Comparison of ENCODE assay signal across 1 cellular context in the genomic region with DNA sequence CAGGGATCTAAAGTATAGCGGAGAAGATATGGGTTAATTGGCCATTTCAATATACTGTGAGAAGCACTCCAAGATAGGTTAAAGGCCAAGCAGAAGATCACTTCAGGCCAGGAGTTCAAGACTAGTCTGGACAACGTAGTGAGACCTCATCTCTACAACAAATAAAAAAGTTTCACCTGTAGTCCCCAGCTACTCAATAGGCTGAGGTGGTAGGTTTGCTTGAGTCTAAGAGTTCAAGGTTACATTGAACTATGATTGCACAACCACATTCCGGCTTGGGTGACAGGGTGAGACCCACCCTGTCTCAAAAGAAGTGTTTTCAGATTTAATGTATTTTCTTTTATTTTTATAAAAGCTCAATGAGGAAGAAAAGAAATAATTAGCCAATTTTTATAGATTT.
A peak's percentile ranks its signal among the peaks of the same experiment; 100 is the strongest.
TF ChIP-seq lines count a peak whose summit lies in the region.

No MANE protein-coding gene starts in this region.

TF ChIP-seq in HepG2, 621 proteins besides CTCF, POLR2A, EP300 and RAD21 (continued from another document):
- TF ChIP-seq HNF4G (IDR thresholded peaks at IDR 0.05; ENCODE audit: borderline replicate concordance, low read depth, low read length) (peak; percentile 59; the same call in 1 of the 2 replicates), HNF4G (CRISPR knock-in tag; IDR thresholded peaks at IDR 0.05; ENCODE audit: borderline replicate concordance, low read depth) (no peak), ZFP36L2 (CRISPR knock-in tag; IDR thresholded peaks at IDR 0.05) (no peak), NR2F1 (CRISPR knock-in tag; IDR thresholded peaks at IDR 0.05) (peak; percentile 68 to 70; a peak in 3 of 4 replicates), ZBTB38 (CRISPR knock-in tag; IDR thresholded peaks at IDR 0.05) (no peak), ARHGAP35 (CRISPR knock-in tag; IDR thresholded peaks at IDR 0.05; ENCODE audit: borderline replicate concordance) (no peak), GATAD2A (CRISPR knock-in tag; IDR thresholded peaks at IDR 0.05) (peak; percentile 87), ZNF790 (CRISPR knock-in tag; IDR thresholded peaks at IDR 0.05; ENCODE audit: borderline replicate concordance) (no peak), GFI1 (CRISPR knock-in tag; IDR thresholded peaks at IDR 0.05; ENCODE audit: borderline replicate concordance) (no peak), ZNF772 (CRISPR knock-in tag; IDR thresholded peaks at IDR 0.05) (no peak), RARA (CRISPR knock-in tag; IDR thresholded peaks at IDR 0.05) (peak; percentile 97), RFXANK (CRISPR knock-in tag; IDR thresholded peaks at IDR 0.05) (no peak), NR2F6 (IDR thresholded peaks at IDR 0.05) (peak; percentile 62), NR2F6 (CRISPR knock-in tag; IDR thresholded peaks at IDR 0.05) (peak; percentile 82), NFKBIZ (CRISPR knock-in tag; IDR thresholded peaks at IDR 0.05) (no peak), SMARCE1 (IDR thresholded peaks at IDR 0.05; ENCODE audit: borderline replicate concordance) (no peak), SOX5 (CRISPR knock-in tag; IDR thresholded peaks at IDR 0.05; ENCODE audit: borderline replicate concordance) (peak; percentile 50; the same call in 1 of the 2 replicates), FOXA3 (CRISPR knock-in tag; IDR thresholded peaks at IDR 0.05) (0 out of 2 replicates have a peak, but pooled peaks have one; percentile 17), SAP130 (CRISPR knock-in tag; IDR thresholded peaks at IDR 0.05; ENCODE audit: low read depth) (peak; percentile 47; the same call in 1 of the 2 replicates), ELF3 (CRISPR knock-in tag; IDR thresholded peaks at IDR 0.05) (0 out of 2 replicates have a peak, but pooled peaks have one; percentile 26), ZNF121 (CRISPR knock-in tag; IDR thresholded peaks at IDR 0.05) (peak; percentile 96), PPARG (CRISPR knock-in tag; conservative IDR thresholded peaks at IDR 0.05) (peak; percentile 73), ZBTB7B (CRISPR knock-in tag; IDR thresholded peaks at IDR 0.05) (peak; percentile 66; the same call in 1 of the 2 replicates), RXRB (CRISPR knock-in tag; IDR thresholded peaks at IDR 0.05; ENCODE audit: borderline replicate concordance) (peak; percentile 84), EEA1 (CRISPR knock-in tag; IDR thresholded peaks at IDR 0.05; ENCODE audit: borderline replicate concordance) (no peak), ZNF720 (CRISPR knock-in tag; IDR thresholded peaks at IDR 0.05) (no peak), CREB1 (IDR thresholded peaks at IDR 0.05) (no peak), CREB1 (CRISPR knock-in tag; IDR thresholded peaks at IDR 0.05) (peak; percentile 29; the same call in 1 of the 2 replicates), ZMYM4 (CRISPR knock-in tag; IDR thresholded peaks at IDR 0.05) (peak; percentile 58; the same call in 1 of the 2 replicates), HNF4A (CRISPR knock-in tag; IDR thresholded peaks at IDR 0.05) (peak; percentile 87), ZMYM2 (CRISPR knock-in tag; IDR thresholded peaks at IDR 0.05) (peak; percentile 29; the same call in 1 of the 2 replicates), HIVEP1 (CRISPR knock-in tag; IDR thresholded peaks at IDR 0.05) (no peak), ZNF331 (CRISPR knock-in tag; IDR thresholded peaks at IDR 0.05) (peak; percentile 67; the same call in 1 of the 2 replicates), BCL6 (CRISPR knock-in tag; IDR thresholded peaks at IDR 0.05) (peak; percentile 71; the same call in 1 of the 2 replicates)
- TF ChIP-seq, protein P1, sequence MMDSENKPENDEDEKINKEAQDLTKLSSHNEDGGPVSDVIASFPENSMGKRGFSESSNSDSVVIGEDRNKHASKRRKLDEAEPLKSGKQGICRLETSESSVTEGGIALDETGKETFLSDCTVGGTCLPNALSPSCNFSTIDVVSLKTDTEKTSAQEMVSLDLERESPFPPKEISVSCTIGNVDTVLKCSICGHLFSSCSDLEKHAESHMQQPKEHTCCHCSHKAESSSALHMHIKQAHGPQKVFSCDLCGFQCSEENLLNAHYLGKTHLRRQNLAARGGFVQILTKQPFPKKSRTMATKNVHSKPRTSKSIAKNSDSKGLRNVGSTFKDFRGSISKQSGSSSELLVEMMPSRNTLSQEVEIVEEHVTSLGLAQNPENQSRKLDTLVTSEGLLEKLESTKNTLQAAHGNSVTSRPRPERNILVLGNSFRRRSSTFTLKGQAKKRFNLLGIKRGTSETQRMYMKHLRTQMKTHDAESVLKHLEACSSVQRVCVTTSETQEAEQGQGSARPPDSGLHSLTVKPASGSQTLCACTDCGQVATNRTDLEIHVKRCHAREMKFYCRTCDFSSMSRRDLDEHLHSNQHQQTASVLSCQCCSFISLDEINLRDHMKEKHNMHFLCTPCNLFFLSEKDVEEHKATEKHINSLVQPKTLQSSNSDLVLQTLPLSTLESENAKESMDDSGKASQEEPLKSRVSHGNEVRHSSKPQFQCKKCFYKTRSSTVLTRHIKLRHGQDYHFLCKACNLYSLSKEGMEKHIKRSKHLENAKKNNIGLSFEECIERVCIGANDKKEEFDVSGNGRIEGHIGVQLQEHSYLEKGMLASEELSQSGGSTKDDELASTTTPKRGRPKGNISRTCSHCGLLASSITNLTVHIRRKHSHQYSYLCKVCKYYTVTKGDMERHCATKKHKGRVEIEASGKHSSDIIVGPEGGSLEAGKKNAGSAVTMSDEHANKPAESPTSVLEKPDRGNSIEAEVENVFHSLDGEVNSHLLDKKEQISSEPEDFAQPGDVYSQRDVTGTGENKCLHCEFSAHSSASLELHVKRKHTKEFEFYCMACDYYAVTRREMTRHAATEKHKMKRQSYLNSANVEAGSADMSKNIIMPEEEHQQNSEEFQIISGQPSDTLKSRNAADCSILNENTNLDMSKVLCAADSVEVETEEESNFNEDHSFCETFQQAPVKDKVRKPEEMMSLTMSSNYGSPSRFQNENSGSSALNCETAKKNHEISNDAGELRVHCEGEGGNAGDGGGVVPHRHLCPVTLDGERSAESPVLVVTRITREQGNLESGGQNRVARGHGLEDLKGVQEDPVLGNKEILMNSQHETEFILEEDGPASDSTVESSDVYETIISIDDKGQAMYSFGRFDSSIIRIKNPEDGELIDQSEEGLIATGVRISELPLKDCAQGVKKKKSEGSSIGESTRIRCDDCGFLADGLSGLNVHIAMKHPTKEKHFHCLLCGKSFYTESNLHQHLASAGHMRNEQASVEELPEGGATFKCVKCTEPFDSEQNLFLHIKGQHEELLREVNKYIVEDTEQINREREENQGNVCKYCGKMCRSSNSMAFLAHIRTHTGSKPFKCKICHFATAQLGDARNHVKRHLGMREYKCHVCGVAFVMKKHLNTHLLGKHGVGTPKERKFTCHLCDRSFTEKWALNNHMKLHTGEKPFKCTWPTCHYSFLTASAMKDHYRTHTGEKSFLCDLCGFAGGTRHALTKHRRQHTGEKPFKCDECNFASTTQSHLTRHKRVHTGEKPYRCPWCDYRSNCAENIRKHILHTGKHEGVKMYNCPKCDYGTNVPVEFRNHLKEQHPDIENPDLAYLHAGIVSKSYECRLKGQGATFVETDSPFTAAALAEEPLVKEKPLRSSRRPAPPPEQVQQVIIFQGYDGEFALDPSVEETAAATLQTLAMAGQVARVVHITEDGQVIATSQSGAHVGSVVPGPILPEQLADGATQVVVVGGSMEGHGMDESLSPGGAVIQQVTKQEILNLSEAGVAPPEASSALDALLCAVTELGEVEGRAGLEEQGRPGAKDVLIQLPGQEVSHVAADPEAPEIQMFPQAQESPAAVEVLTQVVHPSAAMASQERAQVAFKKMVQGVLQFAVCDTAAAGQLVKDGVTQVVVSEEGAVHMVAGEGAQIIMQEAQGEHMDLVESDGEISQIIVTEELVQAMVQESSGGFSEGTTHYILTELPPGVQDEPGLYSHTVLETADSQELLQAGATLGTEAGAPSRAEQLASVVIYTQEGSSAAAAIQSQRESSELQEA (CRISPR knock-in tag; IDR thresholded peaks at IDR 0.05; ENCODE audit: not compliant biosample characterization), result no peak
- TF ChIP-seq, protein P2, sequence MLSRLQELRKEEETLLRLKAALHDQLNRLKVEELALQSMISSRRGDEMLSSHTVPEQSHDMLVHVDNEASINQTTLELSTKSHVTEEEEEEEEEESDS (CRISPR knock-in tag; IDR thresholded peaks at IDR 0.05; ENCODE audit: borderline replicate concordance), result no peak
- TF ChIP-seq, protein P3, sequence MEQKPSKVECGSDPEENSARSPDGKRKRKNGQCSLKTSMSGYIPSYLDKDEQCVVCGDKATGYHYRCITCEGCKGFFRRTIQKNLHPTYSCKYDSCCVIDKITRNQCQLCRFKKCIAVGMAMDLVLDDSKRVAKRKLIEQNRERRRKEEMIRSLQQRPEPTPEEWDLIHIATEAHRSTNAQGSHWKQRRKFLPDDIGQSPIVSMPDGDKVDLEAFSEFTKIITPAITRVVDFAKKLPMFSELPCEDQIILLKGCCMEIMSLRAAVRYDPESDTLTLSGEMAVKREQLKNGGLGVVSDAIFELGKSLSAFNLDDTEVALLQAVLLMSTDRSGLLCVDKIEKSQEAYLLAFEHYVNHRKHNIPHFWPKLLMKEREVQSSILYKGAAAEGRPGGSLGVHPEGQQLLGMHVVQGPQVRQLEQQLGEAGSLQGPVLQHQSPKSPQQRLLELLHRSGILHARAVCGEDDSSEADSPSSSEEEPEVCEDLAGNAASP (CRISPR knock-in tag; IDR thresholded peaks at IDR 0.05; ENCODE audit: borderline replicate concordance), result peak; percentile 62; the same call in 1 of the 2 replicates
- TF ChIP-seq, protein P4, sequence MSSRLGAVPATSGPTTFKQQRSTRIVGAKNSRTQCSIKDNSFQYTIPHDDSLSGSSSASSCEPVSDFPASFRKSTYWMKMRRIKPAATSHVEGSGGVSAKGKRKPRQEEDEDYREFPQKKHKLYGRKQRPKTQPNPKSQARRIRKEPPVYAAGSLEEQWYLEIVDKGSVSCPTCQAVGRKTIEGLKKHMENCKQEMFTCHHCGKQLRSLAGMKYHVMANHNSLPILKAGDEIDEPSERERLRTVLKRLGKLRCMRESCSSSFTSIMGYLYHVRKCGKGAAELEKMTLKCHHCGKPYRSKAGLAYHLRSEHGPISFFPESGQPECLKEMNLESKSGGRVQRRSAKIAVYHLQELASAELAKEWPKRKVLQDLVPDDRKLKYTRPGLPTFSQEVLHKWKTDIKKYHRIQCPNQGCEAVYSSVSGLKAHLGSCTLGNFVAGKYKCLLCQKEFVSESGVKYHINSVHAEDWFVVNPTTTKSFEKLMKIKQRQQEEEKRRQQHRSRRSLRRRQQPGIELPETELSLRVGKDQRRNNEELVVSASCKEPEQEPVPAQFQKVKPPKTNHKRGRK (CRISPR knock-in tag; IDR thresholded peaks at IDR 0.05), result no peak
- TF ChIP-seq, protein P5, sequence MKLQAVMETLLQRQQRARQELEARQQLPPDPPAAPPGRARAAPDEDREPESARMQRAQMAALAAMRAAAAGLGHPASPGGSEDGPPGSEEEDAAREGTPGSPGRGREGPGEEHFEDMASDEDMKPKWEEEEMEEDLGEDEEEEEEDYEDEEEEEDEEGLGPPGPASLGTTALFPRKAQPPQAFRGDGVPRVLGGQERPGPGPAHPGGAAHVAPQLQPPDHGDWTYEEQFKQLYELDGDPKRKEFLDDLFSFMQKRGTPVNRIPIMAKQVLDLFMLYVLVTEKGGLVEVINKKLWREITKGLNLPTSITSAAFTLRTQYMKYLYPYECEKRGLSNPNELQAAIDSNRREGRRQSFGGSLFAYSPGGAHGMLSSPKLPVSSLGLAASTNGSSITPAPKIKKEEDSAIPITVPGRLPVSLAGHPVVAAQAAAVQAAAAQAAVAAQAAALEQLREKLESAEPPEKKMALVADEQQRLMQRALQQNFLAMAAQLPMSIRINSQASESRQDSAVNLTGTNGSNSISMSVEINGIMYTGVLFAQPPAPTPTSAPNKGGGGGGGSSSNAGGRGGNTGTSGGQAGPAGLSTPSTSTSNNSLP (IDR thresholded peaks at IDR 0.05; ENCODE audit: low read depth, low read length), result 0 out of 2 replicates have a peak, but pooled peaks have one; percentile 20
